Comparison of ENCODE assay signal across 30 cellular contexts in the genomic region with DNA sequence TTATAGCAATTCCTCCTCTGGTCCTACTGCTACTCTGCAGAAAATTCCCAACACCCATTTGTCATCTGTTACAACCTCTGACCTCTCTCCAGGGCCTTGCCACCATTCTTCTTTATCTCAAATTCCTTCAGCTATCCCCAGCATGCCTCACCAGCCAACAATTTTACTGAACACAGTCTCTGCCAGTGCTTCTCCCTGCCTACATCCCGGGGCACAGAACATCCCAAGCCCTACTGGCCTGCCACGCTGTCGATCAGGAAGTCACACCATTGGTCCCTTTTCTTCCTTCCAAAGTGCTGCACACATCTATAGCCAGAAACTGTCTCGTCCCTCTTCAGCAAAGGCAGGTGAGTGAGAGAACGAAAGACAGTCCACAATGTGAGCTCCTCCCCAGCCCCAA.
DNase-seq lines count a peak whose midpoint lies in the region; ATAC-seq, FAIRE-seq and TF ChIP-seq lines count a peak whose summit lies in the region.
"Had no signal": no experiment of that assay in that cellular context is flagged by ENCODE, and none has a peak within 500 bp of the region (broad histone marks: within the 10 kb centered on the region; RNA-seq: fewer than 3 reads in every experiment).

No MANE protein-coding gene starts in this region.

- no peak overlapping the region for H3K9ac ChIP-seq in endothelial cell of umbilical vein (replicated peaks; ENCODE audit: extremely low read depth, insufficient read depth, low read length)
- H3K9ac ChIP-seq: SK-N-SH had no signal

- TSS peak; percentile 13 for BruUV-seq in endothelial cell of umbilical vein (replicated peaks; lab: Mats Ljungman, UMichigan)

- FAIRE-seq in endothelial cell of umbilical vein (lab: Jason Lieb, UNC) (no peak), GM12891 (lab: Jason Lieb, UNC) (no peak)
- FAIRE-seq: A204.1, small intestine had no signal

- TF ChIP-seq CTCF in right atrium auricular region (IDR thresholded peaks at IDR 0.05), result no peak
- TF ChIP-seq CTCF in endothelial cell of umbilical vein (IDR thresholded peaks at IDR 0.05; ENCODE audit: extremely low read depth in 1 of 2, insufficient read depth in 1 of 2, low read depth in 1 of 2, low read length in 2 of 2), result no peak
- no peak for TF ChIP-seq CTCF in mesothelial cell of epicardium (IDR thresholded peaks at IDR 0.05; ENCODE audit: unreplicated experiment)

- dilution Hi-C loops in endothelial cell of umbilical vein (cut with MboI; ENCODE audit: extremely low pct_ligation_motif_present, low sequenced_read_pairs), result no loop called here

- POLR2A ChIA-PET in endothelial cell of umbilical vein (lab: Charles Lee), result no interaction called here

- H3K27me3 Mint-ChIP-seq in mesothelial cell of epicardium (ENCODE audit: low read depth), result no peaks in the 10 kb centered on the region
- H3K27me3 Mint-ChIP-seq: activated CD8-positive, alpha-beta T cell treated with anti-CD3 and anti-CD28 coated beads for 36 hours; activated naive CD4-positive, alpha-beta T cell treated with anti-CD3 and anti-CD28 coated beads, Interleukin-2, amount 10 ng/mL, durations not matched to agents 7 days and 5 days; natural killer cell treated with Interleukin-12 subunit alpha and Interleukin-12 subunit beta and Interleukin-15 and Interleukin-18, amount 100 ng/mL, for 72 hours had no signal

- no peaks in the 10 kb centered on the region for H3K36me3 ChIP-seq in right atrium auricular region
- H3K36me3 ChIP-seq in endothelial cell of umbilical vein (ENCODE audit: control insufficient read depth in 2 of 2, extremely low read depth in 1 of 2, insufficient read depth in 2 of 2, low read length in 2 of 2), result peaks cover 7 to 21% of the 10 kb centered on the region in 2 experiments
- H3K36me3 ChIP-seq: uterus had no signal

- intact Hi-C loops in Right ventricle myocardium superior (cut with DNase I) (loop anchor here (10.0 kb wide), 1 partner anchor 58 kb away; no protein-coding TSS in a partner anchor), endothelial cell of umbilical vein (cut with micrococcal nuclease) (no loop called here)

- ATAC-seq in Right ventricle myocardium superior (ENCODE audit: poor library complexity) (peak; percentile 95), GM21515 (IDR thresholded peaks at IDR 0.05; ENCODE audit: unreplicated experiment) (no peak)
- ATAC-seq: activated CD4-positive, CD25-positive, alpha-beta regulatory T cell treated with anti-CD3 and anti-CD28 coated beads, Interleukin-2, amount 50 U/mL, for 24 hours; activated CD8-positive, alpha-beta T cell treated with anti-CD3 and anti-CD28 coated beads for 36 hours; GM23338; natural killer cell treated with Interleukin-12 subunit alpha and Interleukin-12 subunit beta and Interleukin-15 and Interleukin-18, amount 100 ng/mL, for 72 hours; stimulated activated naive CD8-positive, alpha-beta T cell treated with anti-CD3 and anti-CD28 coated beads, Interleukin-15, Interleukin-2, amounts not matched to agents 100 U/mL and 50 U/mL, for 24 hours had no signal

- H3K9me3 ChIP-seq in right atrium auricular region, result peaks cover 0 to under 1% of the 10 kb centered on the region in 2 donors
- H3K9me3 ChIP-seq in endothelial cell of umbilical vein (replicated peaks; ENCODE audit: control insufficient read depth, insufficient read depth, low read length), result no peaks in the 10 kb centered on the region
- H3K9me3 ChIP-seq: esophagus muscularis mucosa, thoracic aorta, uterus had no signal

- peaks cover 42% of the 10 kb centered on the region for H3K36me3 Mint-ChIP-seq in mesothelial cell of epicardium

- H3K4me3 ChIP-seq in right atrium auricular region (no peak overlapping the region), endothelial cell of umbilical vein (replicated peaks in 1 of 3; ENCODE audit: insufficient read depth in 1 of 3, low read depth in 1 of 3, low read length in 3 of 3) (no peak overlapping the region)
- H3K4me3 ChIP-seq: esophagus muscularis mucosa, GM23338, lung, thoracic aorta, uterus had no signal

- CTCF ChIA-PET in endothelial cell of umbilical vein (lab: Charles Lee), result interaction anchor here (0.8 to 2.6 kb wide), 4 partner anchors 12 to 200 kb away, joined by 3 to 10 read pairs (median 6); no protein-coding TSS in a partner anchor

- peaks cover 6% of the 10 kb centered on the region for H3K9me3 Mint-ChIP-seq in mesothelial cell of epicardium
- H3K9me3 Mint-ChIP-seq: activated CD8-positive, alpha-beta T cell treated with anti-CD3 and anti-CD28 coated beads for 36 hours; activated naive CD4-positive, alpha-beta T cell treated with anti-CD3 and anti-CD28 coated beads, Interleukin-2, amount 10 ng/mL, durations not matched to agents 7 days and 5 days; GM23338; natural killer cell treated with Interleukin-12 subunit alpha and Interleukin-12 subunit beta and Interleukin-15 and Interleukin-18, amount 100 ng/mL, for 72 hours had no signal

- H3K4me3 Mint-ChIP-seq in mesothelial cell of epicardium, result no peak overlapping the region
- H3K4me3 Mint-ChIP-seq: activated CD8-positive, alpha-beta T cell treated with anti-CD3 and anti-CD28 coated beads for 36 hours; activated naive CD4-positive, alpha-beta T cell treated with anti-CD3 and anti-CD28 coated beads, Interleukin-2, amount 10 ng/mL, durations not matched to agents 7 days and 5 days; CD14-positive monocyte; GM23338; natural killer cell treated with Interleukin-12 subunit alpha and Interleukin-12 subunit beta and Interleukin-15 and Interleukin-18, amount 100 ng/mL, for 72 hours had no signal

- DNase-seq in Right ventricle myocardium superior (peak; percentile 53), right atrium auricular region (ENCODE audit: low spot score) (no peak), endothelial cell of umbilical vein (ENCODE audit: low read depth, low spot score) (no peak), mesothelial cell of epicardium (ENCODE audit: low spot score in 2 of 2, unreplicated experiment in 2 of 2) (no peak), GM12891 (ENCODE audit: insufficient read length, low spot score) (no peak), dermis blood vessel endothelial cell (no peak), NCI-H187 (lab: John Stamatoyannopoulos, UW) (no peak)
- DNase-seq: activated CD8-positive, alpha-beta T cell treated with anti-CD3 and anti-CD28 coated beads for 36 hours; activated naive CD4-positive, alpha-beta T cell treated with anti-CD3 and anti-CD28 coated beads, Interleukin-2, amount 10 ng/mL, durations not matched to agents 7 days and 5 days; amygdala; caudate nucleus; foreskin fibroblast; KBM-7; kidney glomerular epithelial cell; NCI-H1092 treated with DMSO at 0.1 percent for 48 hours; NCI-H1930; NCI-H526; SK-N-SH; small intestine; stimulated activated naive CD8-positive, alpha-beta T cell treated with anti-CD3 and anti-CD28 coated beads, Interleukin-15, Interleukin-2, amounts not matched to agents 100 U/mL and 50 U/mL, for 24 hours; uterus had no signal

- peaks cover 6% of the 10 kb centered on the region for H3K4me1 Mint-ChIP-seq in mesothelial cell of epicardium
- H3K4me1 Mint-ChIP-seq: activated naive CD4-positive, alpha-beta T cell treated with anti-CD3 and anti-CD28 coated beads, Interleukin-2, amount 10 ng/mL, durations not matched to agents 7 days and 5 days; CD14-positive monocyte; GM23338 had no signal

- H3K79me2 ChIP-seq in endothelial cell of umbilical vein (ENCODE audit: control insufficient read depth, insufficient read depth, low read length), result no peaks in the 10 kb centered on the region

- H4K20me1 ChIP-seq in endothelial cell of umbilical vein (replicated peaks; ENCODE audit: control insufficient read depth, extremely low read depth, insufficient read depth, low read length), result no peaks in the 10 kb centered on the region

- peak overlapping the region in 1 of 2 donors; percentile 69 for H3K27ac ChIP-seq in right atrium auricular region
- H3K27ac ChIP-seq in endothelial cell of umbilical vein (ENCODE audit: insufficient read depth, low read depth, low read length), result no peak overlapping the region
- H3K27ac ChIP-seq: esophagus muscularis mucosa, thoracic aorta, uterus had no signal

- no peaks in the 10 kb centered on the region for H3K9me1 ChIP-seq in endothelial cell of umbilical vein (replicated peaks; ENCODE audit: control insufficient read depth, extremely low read depth, insufficient read depth, low read length)

- no peak overlapping the region for H2AFZ ChIP-seq in endothelial cell of umbilical vein (ENCODE audit: low read depth, low read length)
- H2AFZ ChIP-seq: GM23338 had no signal

- no peak for TF ChIP-seq POLR2A in endothelial cell of umbilical vein (IDR thresholded peaks at IDR 0.05; ENCODE audit: low read depth, low read length)
- TF ChIP-seq POLR2A in GM12891 (IDR thresholded peaks at IDR 0.05; ENCODE audit: low read depth, low read length), result no peak

- H3K27me3 ChIP-seq in right atrium auricular region (no peaks in the 10 kb centered on the region), endothelial cell of umbilical vein (ENCODE audit: control insufficient read depth in 2 of 2, insufficient read depth in 2 of 2, low read length in 2 of 2) (no peaks in the 10 kb centered on the region)
- H3K27me3 ChIP-seq: esophagus muscularis mucosa, uterus had no signal

- peaks cover 0 to 3% of the 10 kb centered on the region in 2 donors for H3K4me1 ChIP-seq in right atrium auricular region
- H3K4me1 ChIP-seq in endothelial cell of umbilical vein (ENCODE audit: control insufficient read depth, extremely low read depth, insufficient read depth, low read length), result peaks cover 3% of the 10 kb centered on the region
- H3K4me1 ChIP-seq: esophagus muscularis mucosa, uterus had no signal

- no peak overlapping the region for H3K4me2 ChIP-seq in endothelial cell of umbilical vein (ENCODE audit: insufficient read depth, low read length)
- H3K4me2 ChIP-seq: GM23338, SK-N-SH had no signal

- H3K27ac Mint-ChIP-seq in mesothelial cell of epicardium, result peak overlapping the region; percentile 15
- H3K27ac Mint-ChIP-seq: activated CD8-positive, alpha-beta T cell treated with anti-CD3 and anti-CD28 coated beads for 36 hours; activated naive CD4-positive, alpha-beta T cell treated with anti-CD3 and anti-CD28 coated beads, Interleukin-2, amount 10 ng/mL, durations not matched to agents 7 days and 5 days; CD14-positive monocyte; GM23338; natural killer cell treated with Interleukin-12 subunit alpha and Interleukin-12 subunit beta and Interleukin-15 and Interleukin-18, amount 100 ng/mL, for 72 hours had no signal

TF ChIP-seq in endothelial cell of umbilical vein, 7 proteins besides CTCF, POLR2A, EP300 and RAD21 (continues in another document):
- TF ChIP-seq, protein P1, sequence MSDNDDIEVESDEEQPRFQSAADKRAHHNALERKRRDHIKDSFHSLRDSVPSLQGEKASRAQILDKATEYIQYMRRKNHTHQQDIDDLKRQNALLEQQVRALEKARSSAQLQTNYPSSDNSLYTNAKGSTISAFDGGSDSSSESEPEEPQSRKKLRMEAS (IDR thresholded peaks at IDR 0.05; ENCODE audit: insufficient read depth, insufficient read length), result no peak
- no peak for TF ChIP-seq JUN (IDR thresholded peaks at IDR 0.05; ENCODE audit: borderline replicate concordance, insufficient read depth, insufficient read length, low read depth)

TF ChIP-seq in GM12891, 5 proteins besides CTCF, POLR2A, EP300 and RAD21 (continues in another document):
- TF ChIP-seq POLR2AphosphoS5 (IDR thresholded peaks at IDR 0.05; ENCODE audit: low read depth, low read length) (no peak), TAF1 (IDR thresholded peaks at IDR 0.05; ENCODE audit: low read depth, low read length) (no peak), SPI1 (IDR thresholded peaks at IDR 0.05; ENCODE audit: low read depth, low read length) (no peak)
